14 cellular contexts compared by ENCODE assay signal in the genomic region with DNA sequence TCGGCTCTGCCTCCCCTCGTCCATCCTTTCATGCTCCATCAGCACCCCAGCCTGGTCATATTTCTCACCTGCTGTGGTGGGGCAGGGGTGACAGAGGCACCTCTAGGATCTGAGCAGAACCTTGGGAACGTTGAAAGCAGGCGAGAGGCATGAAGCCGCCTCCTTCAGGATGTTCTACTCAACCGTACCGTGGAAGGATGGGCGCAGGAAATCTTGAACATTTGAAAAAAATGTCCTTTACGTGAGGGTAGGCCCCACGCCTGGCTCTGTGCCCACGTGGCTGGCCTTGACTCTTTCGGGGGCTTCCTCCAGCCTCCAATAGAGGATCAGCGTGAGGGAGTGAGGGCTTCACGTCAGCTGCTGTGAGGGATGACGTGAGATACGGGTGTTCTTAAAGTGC.
"Had no signal": no experiment of that assay in that cellular context is flagged by ENCODE, and none has a peak within 500 bp of the region (broad histone marks: within the 10 kb centered on the region; RNA-seq: fewer than 3 reads in every experiment).

No MANE protein-coding gene starts in this region.

- H3K4me1 ChIP-seq: foreskin keratinocyte, lower lobe of right lung, transverse colon had no signal

- H3K27me3 Mint-ChIP-seq: naive thymus-derived CD4-positive, alpha-beta T cell; stimulated activated memory B cell treated with anti-CD40 and anti-IgM and Interleukin-4, amounts not matched to agents 10 μg/mL and 1 μg/mL and 100 μg/mL, for 72 hours; stimulated activated naive CD8-positive, alpha-beta T cell treated with anti-CD3 and anti-CD28 coated beads, Interleukin-15, amount 100 ng/mL, for 72 hours had no signal

- H3K9me3 Mint-ChIP-seq: stimulated activated memory B cell treated with anti-CD40 and anti-IgM and Interleukin-4, amounts not matched to agents 10 μg/mL and 1 μg/mL and 100 μg/mL, for 72 hours; stimulated activated naive CD8-positive, alpha-beta T cell treated with anti-CD3 and anti-CD28 coated beads, Interleukin-15, amount 100 ng/mL, for 72 hours had no signal

- H3K27ac ChIP-seq: foreskin keratinocyte, ovary, transverse colon had no signal

- ATAC-seq: foreskin keratinocyte; naive thymus-derived CD4-positive, alpha-beta T cell; stimulated activated memory B cell treated with anti-CD40 and anti-IgM and Interleukin-4, amounts not matched to agents 10 μg/mL and 1 μg/mL and 100 μg/mL, for 72 hours; stimulated activated naive CD8-positive, alpha-beta T cell treated with anti-CD3 and anti-CD28 coated beads, Interleukin-15, amount 100 ng/mL, for 72 hours had no signal

- H3K36me3 ChIP-seq: ovary, thoracic aorta had no signal

- H3K4me3 ChIP-seq: left ventricle myocardium inferior, ovary, thoracic aorta, transverse colon had no signal

- H3K27ac Mint-ChIP-seq: stimulated activated memory B cell treated with anti-CD40 and anti-IgM and Interleukin-4, amounts not matched to agents 10 μg/mL and 1 μg/mL and 100 μg/mL, for 72 hours had no signal

- DNase-seq: foreskin keratinocyte; immature natural killer cell; left ventricle myocardium inferior; lower lobe of right lung; mesenchymal stem cell; naive thymus-derived CD4-positive, alpha-beta T cell; ovary; right cardiac atrium; stimulated activated CD4-positive, alpha-beta T cell treated with anti-CD3 and anti-CD28 coated beads, Interleukin-4, amount 100 ng/mL, for 1 hour; stimulated activated naive CD8-positive, alpha-beta T cell treated with anti-CD3 and anti-CD28 coated beads, Interleukin-15, amount 100 ng/mL, for 72 hours; substantia nigra; transverse colon had no signal

- H3K27me3 ChIP-seq: foreskin keratinocyte, ovary, transverse colon had no signal

- H3K9me3 ChIP-seq: left ventricle myocardium inferior, lower lobe of right lung, ovary, thoracic aorta, transverse colon had no signal

- H3K4me3 Mint-ChIP-seq: immature natural killer cell; naive thymus-derived CD4-positive, alpha-beta T cell; stimulated activated memory B cell treated with anti-CD40 and anti-IgM and Interleukin-4, amounts not matched to agents 10 μg/mL and 1 μg/mL and 100 μg/mL, for 72 hours; stimulated activated naive CD8-positive, alpha-beta T cell treated with anti-CD3 and anti-CD28 coated beads, Interleukin-15, amount 100 ng/mL, for 72 hours had no signal
